2 cellular contexts compared by ENCODE assay signal in genomic region chr7:86252406-86252805, GRCh38.
TF ChIP-seq lines count a peak whose summit lies in the region.

No MANE protein-coding gene starts in this region.

TF ChIP-seq in GM23338, 12 proteins besides CTCF, POLR2A, EP300 and RAD21:
- TF ChIP-seq ZNF462 (CRISPR knock-in tag; IDR thresholded peaks at IDR 0.05) (no peak), ZNF114 (CRISPR knock-in tag; IDR thresholded peaks at IDR 0.05) (no peak), EZH2 (IDR thresholded peaks at IDR 0.05; ENCODE audit: low read depth, unreplicated experiment) (no peak), REST (IDR thresholded peaks at IDR 0.05; ENCODE audit: unreplicated experiment) (no peak), POLR2AphosphoS5 (IDR thresholded peaks at IDR 0.05; ENCODE audit: low read depth) (no peak), JUNB (IDR thresholded peaks at IDR 0.05; ENCODE audit: unreplicated experiment) (no peak), ETS1 (IDR thresholded peaks at IDR 0.05) (no peak), STAT1 (IDR thresholded peaks at IDR 0.05; ENCODE audit: unreplicated experiment) (no peak)

TF ChIP-seq in H1, 55 proteins besides CTCF, POLR2A, EP300 and RAD21 (continued from another document):
- TF ChIP-seq SIRT6 (IDR thresholded peaks at IDR 0.05; ENCODE audit: low read length): no peak
- no peak for TF ChIP-seq SIN3A (conservative IDR thresholded peaks at IDR 0.05 in 1 of 2, IDR thresholded peaks at IDR 0.05 in 1 of 2; ENCODE audit: low read depth in 1 of 2, low read length in 2 of 2)
- no peak for TF ChIP-seq CHD1 (IDR thresholded peaks at IDR 0.05; ENCODE audit: low read depth, low read length)
- no peak for TF ChIP-seq MAFK (IDR thresholded peaks at IDR 0.05; ENCODE audit: low read depth, low read length)
- no peak for TF ChIP-seq JUND (IDR thresholded peaks at IDR 0.05; ENCODE audit: low read length)
- TF ChIP-seq HDAC2 (IDR thresholded peaks at IDR 0.05; ENCODE audit: borderline replicate concordance in 1 of 2, low read depth in 2 of 2, low read length in 2 of 2): no peak
- no peak for TF ChIP-seq PHF8 (conservative IDR thresholded peaks at IDR 0.05; ENCODE audit: low read depth, low read length)
- TF ChIP-seq NRF1 (IDR thresholded peaks at IDR 0.05; ENCODE audit: low read depth, low read length): no peak
- TF ChIP-seq YY1 (IDR thresholded peaks at IDR 0.05; ENCODE audit: low read depth, low read length): no peak
- TF ChIP-seq, protein P1, sequence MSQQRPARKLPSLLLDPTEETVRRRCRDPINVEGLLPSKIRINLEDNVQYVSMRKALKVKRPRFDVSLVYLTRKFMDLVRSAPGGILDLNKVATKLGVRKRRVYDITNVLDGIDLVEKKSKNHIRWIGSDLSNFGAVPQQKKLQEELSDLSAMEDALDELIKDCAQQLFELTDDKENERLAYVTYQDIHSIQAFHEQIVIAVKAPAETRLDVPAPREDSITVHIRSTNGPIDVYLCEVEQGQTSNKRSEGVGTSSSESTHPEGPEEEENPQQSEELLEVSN (IDR thresholded peaks at IDR 0.05): no peak
- TF ChIP-seq, protein P2, sequence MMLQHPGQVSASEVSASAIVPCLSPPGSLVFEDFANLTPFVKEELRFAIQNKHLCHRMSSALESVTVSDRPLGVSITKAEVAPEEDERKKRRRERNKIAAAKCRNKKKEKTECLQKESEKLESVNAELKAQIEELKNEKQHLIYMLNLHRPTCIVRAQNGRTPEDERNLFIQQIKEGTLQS (IDR thresholded peaks at IDR 0.05; ENCODE audit: insufficient read depth, low read depth, low read length): no peak
- no peak for TF ChIP-seq CHD2 (IDR thresholded peaks at IDR 0.05; ENCODE audit: low read length)
- no peak for TF ChIP-seq NANOG (IDR thresholded peaks at IDR 0.05; ENCODE audit: insufficient read depth, low read depth, low read length, poor library complexity, severe bottlenecking)
- TF ChIP-seq CHD7 (IDR thresholded peaks at IDR 0.05; ENCODE audit: insufficient replicate concordance, low read length): no peak
- TF ChIP-seq ASH2L (IDR thresholded peaks at IDR 0.05; ENCODE audit: low read length): no peak
- no peak for TF ChIP-seq TBP (IDR thresholded peaks at IDR 0.05; ENCODE audit: low read depth, low read length)
- TF ChIP-seq FOSL1 (IDR thresholded peaks at IDR 0.05; ENCODE audit: insufficient read depth, low read depth, low read length): no peak
- TF ChIP-seq CEBPB (IDR thresholded peaks at IDR 0.05; ENCODE audit: low read depth, low read length): no peak
- no peak for TF ChIP-seq POLR2AphosphoS5 (IDR thresholded peaks at IDR 0.05; ENCODE audit: low read depth, low read length)
